ENCODE assay signal across 1 cellular context in genomic region chr6:169224185-169224695, GRCh38.
TF ChIP-seq lines count a peak whose summit lies in the region.

No MANE protein-coding gene starts in this region.

TF ChIP-seq in K562, 482 proteins besides CTCF, POLR2A, EP300 and RAD21 (continued from another document):
- TF ChIP-seq CHD7 (IDR thresholded peaks at IDR 0.05; ENCODE audit: low read depth, low read length) (no peak), CGGBP1 (CRISPR knock-in tag; IDR thresholded peaks at IDR 0.05) (no peak), YBX1 (IDR thresholded peaks at IDR 0.05) (no peak), FOXK2 (conservative IDR thresholded peaks at IDR 0.05 in 1 of 2, IDR thresholded peaks at IDR 0.05 in 1 of 2; ENCODE audit: low read depth in 2 of 2) (peak in 1 of 2 experiments; percentile 21; a peak in 1 of 4 replicates), ERF (CRISPR knock-in tag; IDR thresholded peaks at IDR 0.05) (no peak), NR4A1 (CRISPR knock-in tag; IDR thresholded peaks at IDR 0.05) (no peak), NR4A1 (tag; IDR thresholded peaks at IDR 0.05) (no peak), ZZZ3 (IDR thresholded peaks at IDR 0.05) (no peak), JUNB (CRISPR knock-in tag; conservative IDR thresholded peaks at IDR 0.05) (no peak), HBP1 (CRISPR knock-in tag; IDR thresholded peaks at IDR 0.05) (no peak), JUN (IDR thresholded peaks at IDR 0.05; ENCODE audit: borderline replicate concordance, low read depth, low read length) (peak; percentile 63; the same call in 1 of the 2 replicates), JUN (CRISPR knock-in tag; IDR thresholded peaks at IDR 0.05; ENCODE audit: borderline replicate concordance) (no peak), MCM5 (IDR thresholded peaks at IDR 0.05; ENCODE audit: low read depth) (no peak), ZNF224 (CRISPR knock-in tag; IDR thresholded peaks at IDR 0.05) (no peak), ARNT (IDR thresholded peaks at IDR 0.05) (no peak), NFE2 (IDR thresholded peaks at IDR 0.05; ENCODE audit: low read depth) (peak; percentile 67), DPF2 (IDR thresholded peaks at IDR 0.05) (peak; percentile 62; the same call in 1 of the 2 replicates), CEBPZ (IDR thresholded peaks at IDR 0.05; ENCODE audit: borderline replicate concordance, low read depth, low read length) (no peak), GABPA (tag; conservative IDR thresholded peaks at IDR 0.05; ENCODE audit: low read depth) (no peak)
